ENCODE assay signal across 1 cellular context in the genomic region with DNA sequence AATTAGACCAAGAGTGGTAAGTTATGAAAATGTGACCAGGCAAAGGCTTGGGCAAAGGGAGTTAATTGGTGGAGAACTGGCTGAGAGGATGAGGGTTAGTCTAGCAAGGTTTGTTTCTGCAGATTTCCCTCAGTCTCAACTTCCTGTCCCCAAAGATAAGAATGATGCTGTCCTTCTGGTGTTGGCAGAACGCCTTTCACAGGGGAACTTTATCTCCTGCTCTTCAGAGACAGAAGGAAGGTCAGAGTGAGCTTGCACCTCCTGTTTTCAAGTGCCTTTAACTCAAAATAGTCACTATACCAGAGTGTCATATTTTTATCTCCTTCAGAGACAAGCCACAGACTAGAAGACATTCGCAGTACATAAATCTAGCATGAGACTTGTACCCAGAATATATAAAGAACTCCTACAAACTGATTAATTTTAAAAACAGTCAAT.
TF ChIP-seq lines count a peak whose summit lies in the region.

No MANE protein-coding gene starts in this region.

TF ChIP-seq in K562, 482 proteins besides CTCF, POLR2A, EP300 and RAD21 (continued from another document and continues in another):
- TF ChIP-seq, protein P1, sequence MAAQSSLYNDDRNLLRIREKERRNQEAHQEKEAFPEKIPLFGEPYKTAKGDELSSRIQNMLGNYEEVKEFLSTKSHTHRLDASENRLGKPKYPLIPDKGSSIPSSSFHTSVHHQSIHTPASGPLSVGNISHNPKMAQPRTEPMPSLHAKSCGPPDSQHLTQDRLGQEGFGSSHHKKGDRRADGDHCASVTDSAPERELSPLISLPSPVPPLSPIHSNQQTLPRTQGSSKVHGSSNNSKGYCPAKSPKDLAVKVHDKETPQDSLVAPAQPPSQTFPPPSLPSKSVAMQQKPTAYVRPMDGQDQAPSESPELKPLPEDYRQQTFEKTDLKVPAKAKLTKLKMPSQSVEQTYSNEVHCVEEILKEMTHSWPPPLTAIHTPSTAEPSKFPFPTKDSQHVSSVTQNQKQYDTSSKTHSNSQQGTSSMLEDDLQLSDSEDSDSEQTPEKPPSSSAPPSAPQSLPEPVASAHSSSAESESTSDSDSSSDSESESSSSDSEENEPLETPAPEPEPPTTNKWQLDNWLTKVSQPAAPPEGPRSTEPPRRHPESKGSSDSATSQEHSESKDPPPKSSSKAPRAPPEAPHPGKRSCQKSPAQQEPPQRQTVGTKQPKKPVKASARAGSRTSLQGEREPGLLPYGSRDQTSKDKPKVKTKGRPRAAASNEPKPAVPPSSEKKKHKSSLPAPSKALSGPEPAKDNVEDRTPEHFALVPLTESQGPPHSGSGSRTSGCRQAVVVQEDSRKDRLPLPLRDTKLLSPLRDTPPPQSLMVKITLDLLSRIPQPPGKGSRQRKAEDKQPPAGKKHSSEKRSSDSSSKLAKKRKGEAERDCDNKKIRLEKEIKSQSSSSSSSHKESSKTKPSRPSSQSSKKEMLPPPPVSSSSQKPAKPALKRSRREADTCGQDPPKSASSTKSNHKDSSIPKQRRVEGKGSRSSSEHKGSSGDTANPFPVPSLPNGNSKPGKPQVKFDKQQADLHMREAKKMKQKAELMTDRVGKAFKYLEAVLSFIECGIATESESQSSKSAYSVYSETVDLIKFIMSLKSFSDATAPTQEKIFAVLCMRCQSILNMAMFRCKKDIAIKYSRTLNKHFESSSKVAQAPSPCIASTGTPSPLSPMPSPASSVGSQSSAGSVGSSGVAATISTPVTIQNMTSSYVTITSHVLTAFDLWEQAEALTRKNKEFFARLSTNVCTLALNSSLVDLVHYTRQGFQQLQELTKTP (IDR thresholded peaks at IDR 0.05; ENCODE audit: low read depth in 1 of 2, partially characterized antibody in 2 of 2), result no peak
- TF ChIP-seq ZNF124 (CRISPR knock-in tag; IDR thresholded peaks at IDR 0.05) (no peak), KLF10 (CRISPR knock-in tag; IDR thresholded peaks at IDR 0.05) (no peak), POLR3G (IDR thresholded peaks at IDR 0.05; ENCODE audit: extremely low read depth, insufficient read length, insufficient replicate concordance) (no peak), CAMTA2 (CRISPR knock-in tag; conservative IDR thresholded peaks at IDR 0.05) (no peak), NFIC (IDR thresholded peaks at IDR 0.05) (peak; percentile 95), NFE2L1 (tag; IDR thresholded peaks at IDR 0.05; ENCODE audit: borderline replicate concordance, low read depth) (no peak), CC2D1A (IDR thresholded peaks at IDR 0.05) (peak; percentile 38; the same call in 1 of the 2 replicates), NCOA2 (IDR thresholded peaks at IDR 0.05; ENCODE audit: partially characterized antibody in 2 of 2) (peak; percentile 15 to 46), ZNF239 (CRISPR knock-in tag; IDR thresholded peaks at IDR 0.05) (peak; percentile 99), MCM3 (IDR thresholded peaks at IDR 0.05) (no peak), ZNF695 (CRISPR knock-in tag; IDR thresholded peaks at IDR 0.05) (no peak), KDM1A (IDR thresholded peaks at IDR 0.05) (peak; percentile 96 to 97), ZNF354B (CRISPR knock-in tag; IDR thresholded peaks at IDR 0.05) (no peak), FOXK2 (conservative IDR thresholded peaks at IDR 0.05 in 1 of 2, IDR thresholded peaks at IDR 0.05 in 1 of 2; ENCODE audit: low read depth in 2 of 2) (no peak), NFRKB (IDR thresholded peaks at IDR 0.05; ENCODE audit: low read depth) (no peak), ZC3H4 (CRISPR knock-in tag; IDR thresholded peaks at IDR 0.05; ENCODE audit: borderline replicate concordance) (no peak), ZEB2 (IDR thresholded peaks at IDR 0.05) (peak; percentile 62; the same call in 1 of the 2 replicates), KAT8 (IDR thresholded peaks at IDR 0.05; ENCODE audit: low read depth) (no peak), TCF7L2 (IDR thresholded peaks at IDR 0.05; ENCODE audit: low read depth, low read length) (no peak), CBX2 (IDR thresholded peaks at IDR 0.05; ENCODE audit: insufficient read depth, low read length, poor library complexity, severe bottlenecking) (no peak), CREBBP (IDR thresholded peaks at IDR 0.05; ENCODE audit: low read depth, low read length) (no peak)
- TF ChIP-seq, protein P2, sequence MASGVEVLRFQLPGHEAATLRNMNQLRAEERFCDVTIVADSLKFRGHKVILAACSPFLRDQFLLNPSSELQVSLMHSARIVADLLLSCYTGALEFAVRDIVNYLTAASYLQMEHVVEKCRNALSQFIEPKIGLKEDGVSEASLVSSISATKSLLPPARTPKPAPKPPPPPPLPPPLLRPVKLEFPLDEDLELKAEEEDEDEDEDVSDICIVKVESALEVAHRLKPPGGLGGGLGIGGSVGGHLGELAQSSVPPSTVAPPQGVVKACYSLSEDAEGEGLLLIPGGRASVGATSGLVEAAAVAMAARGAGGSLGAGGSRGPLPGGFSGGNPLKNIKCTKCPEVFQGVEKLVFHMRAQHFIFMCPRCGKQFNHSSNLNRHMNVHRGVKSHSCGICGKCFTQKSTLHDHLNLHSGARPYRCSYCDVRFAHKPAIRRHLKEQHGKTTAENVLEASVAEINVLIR (CRISPR knock-in tag; IDR thresholded peaks at IDR 0.05), result no peak
- TF ChIP-seq, protein P3, sequence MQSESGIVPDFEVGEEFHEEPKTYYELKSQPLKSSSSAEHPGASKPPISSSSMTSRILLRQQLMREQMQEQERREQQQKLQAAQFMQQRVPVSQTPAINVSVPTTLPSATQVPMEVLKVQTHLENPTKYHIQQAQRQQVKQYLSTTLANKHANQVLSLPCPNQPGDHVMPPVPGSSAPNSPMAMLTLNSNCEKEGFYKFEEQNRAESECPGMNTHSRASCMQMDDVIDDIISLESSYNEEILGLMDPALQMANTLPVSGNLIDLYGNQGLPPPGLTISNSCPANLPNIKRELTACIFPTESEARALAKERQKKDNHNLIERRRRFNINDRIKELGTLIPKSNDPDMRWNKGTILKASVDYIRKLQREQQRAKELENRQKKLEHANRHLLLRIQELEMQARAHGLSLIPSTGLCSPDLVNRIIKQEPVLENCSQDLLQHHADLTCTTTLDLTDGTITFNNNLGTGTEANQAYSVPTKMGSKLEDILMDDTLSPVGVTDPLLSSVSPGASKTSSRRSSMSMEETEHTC (IDR thresholded peaks at IDR 0.05), result no peak
- TF ChIP-seq, protein P4, sequence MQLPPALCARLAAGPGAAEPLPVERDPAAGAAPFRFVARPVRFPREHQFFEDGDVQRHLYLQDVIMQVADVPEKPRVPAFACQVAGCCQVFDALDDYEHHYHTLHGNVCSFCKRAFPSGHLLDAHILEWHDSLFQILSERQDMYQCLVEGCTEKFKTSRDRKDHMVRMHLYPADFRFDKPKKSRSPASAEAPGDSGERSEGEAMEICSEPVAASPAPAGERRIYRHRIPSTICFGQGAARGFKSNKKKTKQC (CRISPR knock-in tag; IDR thresholded peaks at IDR 0.05), result no peak
- TF ChIP-seq, protein P5, sequence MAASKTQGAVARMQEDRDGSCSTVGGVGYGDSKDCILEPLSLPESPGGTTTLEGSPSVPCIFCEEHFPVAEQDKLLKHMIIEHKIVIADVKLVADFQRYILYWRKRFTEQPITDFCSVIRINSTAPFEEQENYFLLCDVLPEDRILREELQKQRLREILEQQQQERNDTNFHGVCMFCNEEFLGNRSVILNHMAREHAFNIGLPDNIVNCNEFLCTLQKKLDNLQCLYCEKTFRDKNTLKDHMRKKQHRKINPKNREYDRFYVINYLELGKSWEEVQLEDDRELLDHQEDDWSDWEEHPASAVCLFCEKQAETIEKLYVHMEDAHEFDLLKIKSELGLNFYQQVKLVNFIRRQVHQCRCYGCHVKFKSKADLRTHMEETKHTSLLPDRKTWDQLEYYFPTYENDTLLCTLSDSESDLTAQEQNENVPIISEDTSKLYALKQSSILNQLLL (CRISPR knock-in tag; IDR thresholded peaks at IDR 0.05; ENCODE audit: borderline replicate concordance), result no peak
- TF ChIP-seq, protein P6, sequence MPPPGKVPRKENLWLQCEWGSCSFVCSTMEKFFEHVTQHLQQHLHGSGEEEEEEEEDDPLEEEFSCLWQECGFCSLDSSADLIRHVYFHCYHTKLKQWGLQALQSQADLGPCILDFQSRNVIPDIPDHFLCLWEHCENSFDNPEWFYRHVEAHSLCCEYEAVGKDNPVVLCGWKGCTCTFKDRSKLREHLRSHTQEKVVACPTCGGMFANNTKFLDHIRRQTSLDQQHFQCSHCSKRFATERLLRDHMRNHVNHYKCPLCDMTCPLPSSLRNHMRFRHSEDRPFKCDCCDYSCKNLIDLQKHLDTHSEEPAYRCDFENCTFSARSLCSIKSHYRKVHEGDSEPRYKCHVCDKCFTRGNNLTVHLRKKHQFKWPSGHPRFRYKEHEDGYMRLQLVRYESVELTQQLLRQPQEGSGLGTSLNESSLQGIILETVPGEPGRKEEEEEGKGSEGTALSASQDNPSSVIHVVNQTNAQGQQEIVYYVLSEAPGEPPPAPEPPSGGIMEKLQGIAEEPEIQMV (tag; conservative IDR thresholded peaks at IDR 0.05; ENCODE audit: low read depth), result no peak
- TF ChIP-seq, protein P7, sequence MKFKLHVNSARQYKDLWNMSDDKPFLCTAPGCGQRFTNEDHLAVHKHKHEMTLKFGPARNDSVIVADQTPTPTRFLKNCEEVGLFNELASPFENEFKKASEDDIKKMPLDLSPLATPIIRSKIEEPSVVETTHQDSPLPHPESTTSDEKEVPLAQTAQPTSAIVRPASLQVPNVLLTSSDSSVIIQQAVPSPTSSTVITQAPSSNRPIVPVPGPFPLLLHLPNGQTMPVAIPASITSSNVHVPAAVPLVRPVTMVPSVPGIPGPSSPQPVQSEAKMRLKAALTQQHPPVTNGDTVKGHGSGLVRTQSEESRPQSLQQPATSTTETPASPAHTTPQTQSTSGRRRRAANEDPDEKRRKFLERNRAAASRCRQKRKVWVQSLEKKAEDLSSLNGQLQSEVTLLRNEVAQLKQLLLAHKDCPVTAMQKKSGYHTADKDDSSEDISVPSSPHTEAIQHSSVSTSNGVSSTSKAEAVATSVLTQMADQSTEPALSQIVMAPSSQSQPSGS (CRISPR knock-in tag; IDR thresholded peaks at IDR 0.05), result no peak
- TF ChIP-seq, protein P8, sequence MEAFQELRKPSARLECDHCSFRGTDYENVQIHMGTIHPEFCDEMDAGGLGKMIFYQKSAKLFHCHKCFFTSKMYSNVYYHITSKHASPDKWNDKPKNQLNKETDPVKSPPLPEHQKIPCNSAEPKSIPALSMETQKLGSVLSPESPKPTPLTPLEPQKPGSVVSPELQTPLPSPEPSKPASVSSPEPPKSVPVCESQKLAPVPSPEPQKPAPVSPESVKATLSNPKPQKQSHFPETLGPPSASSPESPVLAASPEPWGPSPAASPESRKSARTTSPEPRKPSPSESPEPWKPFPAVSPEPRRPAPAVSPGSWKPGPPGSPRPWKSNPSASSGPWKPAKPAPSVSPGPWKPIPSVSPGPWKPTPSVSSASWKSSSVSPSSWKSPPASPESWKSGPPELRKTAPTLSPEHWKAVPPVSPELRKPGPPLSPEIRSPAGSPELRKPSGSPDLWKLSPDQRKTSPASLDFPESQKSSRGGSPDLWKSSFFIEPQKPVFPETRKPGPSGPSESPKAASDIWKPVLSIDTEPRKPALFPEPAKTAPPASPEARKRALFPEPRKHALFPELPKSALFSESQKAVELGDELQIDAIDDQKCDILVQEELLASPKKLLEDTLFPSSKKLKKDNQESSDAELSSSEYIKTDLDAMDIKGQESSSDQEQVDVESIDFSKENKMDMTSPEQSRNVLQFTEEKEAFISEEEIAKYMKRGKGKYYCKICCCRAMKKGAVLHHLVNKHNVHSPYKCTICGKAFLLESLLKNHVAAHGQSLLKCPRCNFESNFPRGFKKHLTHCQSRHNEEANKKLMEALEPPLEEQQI (IDR thresholded peaks at IDR 0.05), result peak; percentile 52; the same call in 1 of the 2 replicates
- TF ChIP-seq, protein P9, sequence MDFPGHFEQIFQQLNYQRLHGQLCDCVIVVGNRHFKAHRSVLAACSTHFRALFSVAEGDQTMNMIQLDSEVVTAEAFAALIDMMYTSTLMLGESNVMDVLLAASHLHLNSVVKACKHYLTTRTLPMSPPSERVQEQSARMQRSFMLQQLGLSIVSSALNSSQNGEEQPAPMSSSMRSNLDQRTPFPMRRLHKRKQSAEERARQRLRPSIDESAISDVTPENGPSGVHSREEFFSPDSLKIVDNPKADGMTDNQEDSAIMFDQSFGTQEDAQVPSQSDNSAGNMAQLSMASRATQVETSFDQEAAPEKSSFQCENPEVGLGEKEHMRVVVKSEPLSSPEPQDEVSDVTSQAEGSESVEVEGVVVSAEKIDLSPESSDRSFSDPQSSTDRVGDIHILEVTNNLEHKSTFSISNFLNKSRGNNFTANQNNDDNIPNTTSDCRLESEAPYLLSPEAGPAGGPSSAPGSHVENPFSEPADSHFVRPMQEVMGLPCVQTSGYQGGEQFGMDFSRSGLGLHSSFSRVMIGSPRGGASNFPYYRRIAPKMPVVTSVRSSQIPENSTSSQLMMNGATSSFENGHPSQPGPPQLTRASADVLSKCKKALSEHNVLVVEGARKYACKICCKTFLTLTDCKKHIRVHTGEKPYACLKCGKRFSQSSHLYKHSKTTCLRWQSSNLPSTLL (IDR thresholded peaks at IDR 0.05), result no peak
- TF ChIP-seq, protein P10, sequence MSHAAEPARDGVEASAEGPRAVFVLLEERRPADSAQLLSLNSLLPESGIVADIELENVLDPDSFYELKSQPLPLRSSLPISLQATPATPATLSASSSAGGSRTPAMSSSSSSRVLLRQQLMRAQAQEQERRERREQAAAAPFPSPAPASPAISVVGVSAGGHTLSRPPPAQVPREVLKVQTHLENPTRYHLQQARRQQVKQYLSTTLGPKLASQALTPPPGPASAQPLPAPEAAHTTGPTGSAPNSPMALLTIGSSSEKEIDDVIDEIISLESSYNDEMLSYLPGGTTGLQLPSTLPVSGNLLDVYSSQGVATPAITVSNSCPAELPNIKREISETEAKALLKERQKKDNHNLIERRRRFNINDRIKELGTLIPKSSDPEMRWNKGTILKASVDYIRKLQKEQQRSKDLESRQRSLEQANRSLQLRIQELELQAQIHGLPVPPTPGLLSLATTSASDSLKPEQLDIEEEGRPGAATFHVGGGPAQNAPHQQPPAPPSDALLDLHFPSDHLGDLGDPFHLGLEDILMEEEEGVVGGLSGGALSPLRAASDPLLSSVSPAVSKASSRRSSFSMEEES (CRISPR knock-in tag; IDR thresholded peaks at IDR 0.05), result no peak
- TF ChIP-seq, protein P11, sequence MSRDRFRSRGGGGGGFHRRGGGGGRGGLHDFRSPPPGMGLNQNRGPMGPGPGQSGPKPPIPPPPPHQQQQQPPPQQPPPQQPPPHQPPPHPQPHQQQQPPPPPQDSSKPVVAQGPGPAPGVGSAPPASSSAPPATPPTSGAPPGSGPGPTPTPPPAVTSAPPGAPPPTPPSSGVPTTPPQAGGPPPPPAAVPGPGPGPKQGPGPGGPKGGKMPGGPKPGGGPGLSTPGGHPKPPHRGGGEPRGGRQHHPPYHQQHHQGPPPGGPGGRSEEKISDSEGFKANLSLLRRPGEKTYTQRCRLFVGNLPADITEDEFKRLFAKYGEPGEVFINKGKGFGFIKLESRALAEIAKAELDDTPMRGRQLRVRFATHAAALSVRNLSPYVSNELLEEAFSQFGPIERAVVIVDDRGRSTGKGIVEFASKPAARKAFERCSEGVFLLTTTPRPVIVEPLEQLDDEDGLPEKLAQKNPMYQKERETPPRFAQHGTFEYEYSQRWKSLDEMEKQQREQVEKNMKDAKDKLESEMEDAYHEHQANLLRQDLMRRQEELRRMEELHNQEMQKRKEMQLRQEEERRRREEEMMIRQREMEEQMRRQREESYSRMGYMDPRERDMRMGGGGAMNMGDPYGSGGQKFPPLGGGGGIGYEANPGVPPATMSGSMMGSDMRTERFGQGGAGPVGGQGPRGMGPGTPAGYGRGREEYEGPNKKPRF (IDR thresholded peaks at IDR 0.05; ENCODE audit: low read depth, low read length), result no peak
